ENCODE assay signal across 10 cellular contexts in genomic region chr13:91907398-91907797, GRCh38.
"Had no signal": no experiment of that assay in that cellular context is flagged by ENCODE, and none has a peak within 500 bp of the region (broad histone marks: within the 10 kb centered on the region; RNA-seq: fewer than 3 reads in every experiment).

No MANE protein-coding gene starts in this region.

- H3K4me2 ChIP-seq: KMS-11 had no signal

- H3K9ac ChIP-seq: GM23248, KMS-11 had no signal

- H3K4me3 Mint-ChIP-seq: HFFc6 had no signal

- H3K4me1 ChIP-seq: HAP-1 had no signal

- H3K36me3 ChIP-seq: HAP-1 had no signal

- H3K27ac ChIP-seq: GM23248, KMS-11 had no signal

- H3K9me3 ChIP-seq: HAP-1 had no signal

- ATAC-seq: HCT116 had no signal

- H3K4me3 ChIP-seq: GM23248, HAP-1 had no signal

- FAIRE-seq: HTR-8/SVneo had no signal

- H2AFZ ChIP-seq: GM23248 had no signal

- H3K27ac Mint-ChIP-seq: HFFc6 had no signal

- DNase-seq: GM23248, GOT3, H7, HFFc6, Karpas-422, KBM-7 had no signal
